1 cellular context compared by ENCODE assay signal in genomic region chr10:43046288-43046991, GRCh38.
TF ChIP-seq lines count a peak whose summit lies in the region.

No MANE protein-coding gene starts in this region.

TF ChIP-seq in H1, 55 proteins besides CTCF, POLR2A, EP300 and RAD21:
- TF ChIP-seq PHF8 (conservative IDR thresholded peaks at IDR 0.05; ENCODE audit: low read depth, low read length) (no peak), BACH1 (IDR thresholded peaks at IDR 0.05; ENCODE audit: low read length) (no peak), ZNF274 (IDR thresholded peaks at IDR 0.05; ENCODE audit: borderline replicate concordance, extremely low read depth, low read length) (no peak), SRF (IDR thresholded peaks at IDR 0.05; ENCODE audit: low read depth, low read length) (no peak), SP4 (IDR thresholded peaks at IDR 0.05; ENCODE audit: low read length) (no peak)
